10 cellular contexts compared by ENCODE assay signal in genomic region chr21:25563399-25564116, GRCh38. TPM values are rescaled to one million over a fixed set of nuclear protein-coding genes. Genes with fewer than 3 reads are reported as not detected.
DNase-seq lines count a peak whose midpoint lies in the region; FAIRE-seq and TF ChIP-seq lines count a peak whose summit lies in the region.
"Had no signal": no experiment of that assay in that cellular context is flagged by ENCODE, and none has a peak within 500 bp of the region (broad histone marks: within the 10 kb centered on the region; RNA-seq: fewer than 3 reads in every experiment).

No MANE protein-coding gene starts in this region.

- peak; percentile 80 for DNase-seq in activated effector memory CD4-positive, alpha-beta T cell treated with anti-CD3 and anti-CD28 coated beads, Interleukin-2, amount 50 U/mL, for 16 hours
- DNase-seq in activated effector memory CD4-positive, alpha-beta T cell treated with Interleukin-2 at 50 U/mL for 16 hours = no peak
- DNase-seq in NAMALWA (ENCODE audit: low spot score) (peak; percentile 13), astrocyte (ENCODE audit: low read depth) (peak; percentile 57), HTR-8/SVneo (ENCODE audit: insufficient read length, low spot score) (no peak), glutamatergic neuron (no peak), NCI-H146 treated with DMSO at 0.1 percent for 48 hours (lab: John Stamatoyannopoulos, UW; ENCODE audit: unreplicated experiment) (no peak)

- H3K27ac ChIP-seq in astrocyte (ENCODE audit: low read depth, low read length) (peak overlapping the region; percentile 14), thymus (ENCODE audit: low read depth) (peak overlapping the region; percentile 8)

- H3K27ac Mint-ChIP-seq in astrocyte (ENCODE audit: unreplicated experiment) (no peak overlapping the region), glutamatergic neuron (ENCODE audit: unreplicated experiment) (no peak overlapping the region)

- no peaks in the 10 kb centered on the region for H3K27me3 ChIP-seq in astrocyte (ENCODE audit: insufficient read depth, low read length)
- H3K27me3 ChIP-seq in thymus (ENCODE audit: control insufficient read depth, insufficient read depth) = no peaks in the 10 kb centered on the region

- no peak for FAIRE-seq in astrocyte (lab: Jason Lieb, UNC)
- no peak for FAIRE-seq in HTR-8/SVneo (lab: Jason Lieb, UNC)
- FAIRE-seq: D721Med, islet of Langerhans had no signal

- H3K4me3 ChIP-seq in astrocyte (ENCODE audit: insufficient read depth, low read depth, low read length) (peak overlapping the region; percentile 79), thymus (ENCODE audit: low read length) (no peak overlapping the region)

- peak overlapping the region; percentile 87 for H3K9ac ChIP-seq in astrocyte (ENCODE audit: low read length)

- WGBS in thymus = 32% methylated on average over 3 of the region's 3 CpGs

- H3K36me3 Mint-ChIP-seq in astrocyte (ENCODE audit: low read depth, unreplicated experiment) (peaks cover 4% of the 10 kb centered on the region), glutamatergic neuron (ENCODE audit: unreplicated experiment) (peaks cover 6% of the 10 kb centered on the region)

- H3K9me3 Mint-ChIP-seq in astrocyte (ENCODE audit: unreplicated experiment) (peaks cover 3% of the 10 kb centered on the region), glutamatergic neuron (ENCODE audit: unreplicated experiment) (peaks cover 4% of the 10 kb centered on the region)

- H3K9me3 ChIP-seq in astrocyte (ENCODE audit: insufficient read depth, low read depth, low read length) (no peaks in the 10 kb centered on the region), thymus (ENCODE audit: control insufficient read depth) (no peaks in the 10 kb centered on the region)

- peaks cover 29% of the 10 kb centered on the region for H3K4me1 ChIP-seq in astrocyte (ENCODE audit: insufficient read depth, low read length)
- no peaks in the 10 kb centered on the region for H3K4me1 ChIP-seq in thymus (ENCODE audit: control insufficient read depth, insufficient read depth, low read length)

- H3K27me3 Mint-ChIP-seq in astrocyte (ENCODE audit: low read depth, unreplicated experiment) (no peaks in the 10 kb centered on the region), glutamatergic neuron (ENCODE audit: unreplicated experiment) (peaks cover 9% of the 10 kb centered on the region)

- H3K4me1 Mint-ChIP-seq in astrocyte (ENCODE audit: low read depth, unreplicated experiment) (peaks cover 27% of the 10 kb centered on the region), glutamatergic neuron (ENCODE audit: low read depth, unreplicated experiment) (peaks cover 2% of the 10 kb centered on the region)

- H3K4me3 Mint-ChIP-seq in astrocyte (ENCODE audit: unreplicated experiment) (no peak overlapping the region), glutamatergic neuron (ENCODE audit: unreplicated experiment) (no peak overlapping the region)

- no peak overlapping the region for H2AFZ ChIP-seq in astrocyte (ENCODE audit: low read depth, low read length)

- peaks cover 59% of the 10 kb centered on the region for H3K79me2 ChIP-seq in astrocyte (ENCODE audit: insufficient read depth, low read length)

- TF ChIP-seq CTCF in astrocyte (IDR thresholded peaks at IDR 0.05; ENCODE audit: insufficient read depth, low read depth, low read length) = no peak
- no peak for TF ChIP-seq CTCF in glutamatergic neuron (IDR thresholded peaks at IDR 0.05; ENCODE audit: partially characterized antibody, unreplicated experiment)

- H3K4me2 ChIP-seq in astrocyte (ENCODE audit: low read length) = peak overlapping the region; percentile 87

- peaks cover 19% of the 10 kb centered on the region for H3K36me3 ChIP-seq in astrocyte (ENCODE audit: insufficient read depth, low read length)
- H3K36me3 ChIP-seq in thymus (ENCODE audit: control insufficient read depth, insufficient read depth) = no peaks in the 10 kb centered on the region

- no peaks in the 10 kb centered on the region for H4K20me1 ChIP-seq in astrocyte (ENCODE audit: insufficient read depth, low read length)

RNA-seq across cellular contexts. Expression of gene MRPL39, which starts 43.7 kb away (rescaled TPM):
- total RNA-seq in astrocyte = 29.6 and 32.5 TPM in 2 replicates
- polyA plus RNA-seq in thymus = 30.9 TPM
- total RNA-seq in glutamatergic neuron (ENCODE audit: unreplicated experiment) = 26.1 TPM

Comparison
In these comparisons a context has a peak if more than half of its experiments do, and no peak if none do; other contexts are left out.
1. DNase-seq: peak in activated effector memory CD4-positive, alpha-beta T cell treated with anti-CD3 and anti-CD28 coated beads, Interleukin-2, amount 50 U/mL, for 16 hours (single experiment), NAMALWA (single experiment) and astrocyte (single experiment); none in activated effector memory CD4-positive, alpha-beta T cell treated with Interleukin-2 at 50 U/mL for 16 hours (single experiment), HTR-8/SVneo (single experiment), glutamatergic neuron (single experiment) and NCI-H146 treated with DMSO at 0.1 percent for 48 hours (single experiment).